In genomic region chr20:34421766-34422466, GRCh38 we compare ENCODE assay signal across 15 cellular contexts. TPM values are rescaled to one million over a fixed set of nuclear protein-coding genes. Genes with fewer than 3 reads are reported as not detected.
DNase-seq lines count a peak whose midpoint lies in the region; ATAC-seq and TF ChIP-seq lines count a peak whose summit lies in the region.
"Had no signal": no experiment of that assay in that cellular context is flagged by ENCODE, and none has a peak within 500 bp of the region (broad histone marks: within the 10 kb centered on the region; RNA-seq: fewer than 3 reads in every experiment).

No MANE protein-coding gene starts in this region.

- H3K36me3 ChIP-seq in adrenal gland (replicated peaks in 1 of 2) (peaks cover 0 to 46% of the 10 kb centered on the region in 2 donors), tibial nerve (peaks cover 0 to 78% (median 0%) of the 10 kb centered on the region in 3 donors)

- H3K36me3 Mint-ChIP-seq in natural killer cell: peaks cover 15% of the 10 kb centered on the region
- peaks cover 32% of the 10 kb centered on the region for H3K36me3 Mint-ChIP-seq in natural killer cell treated with Interleukin-12 subunit alpha and Interleukin-12 subunit beta and Interleukin-15 and Interleukin-18, amount 100 ng/mL, for 72 hours
- H3K36me3 Mint-ChIP-seq in WTC11: peaks cover 44% of the 10 kb centered on the region
- H3K36me3 Mint-ChIP-seq in stimulated activated effector memory CD8-positive, alpha-beta T cell treated with anti-CD3 and anti-CD28 coated beads, Interleukin-12 subunit alpha, Interleukin-12 subunit beta, amount 100 ng/mL, for 72 hours: peaks cover 97% of the 10 kb centered on the region

- H3K9me3 ChIP-seq in right cardiac atrium (ENCODE audit: control insufficient read depth, low read length) (no peaks in the 10 kb centered on the region), adrenal gland (replicated peaks in 1 of 3) (no peaks in the 10 kb centered on the region), tibial nerve (no peaks in the 10 kb centered on the region)
- H3K9me3 ChIP-seq: BE2C had no signal

- ATAC-seq in natural killer cell (no peak), WTC11 (no peak), right cardiac atrium (no peak)
- no peak for ATAC-seq in natural killer cell treated with Interleukin-12 subunit alpha and Interleukin-12 subunit beta and Interleukin-15 and Interleukin-18, amount 100 ng/mL, for 72 hours
- ATAC-seq in stimulated activated effector memory CD8-positive, alpha-beta T cell treated with anti-CD3 and anti-CD28 coated beads, Interleukin-12 subunit alpha, Interleukin-12 subunit beta, amount 100 ng/mL, for 72 hours: no peak

- in situ Hi-C loops in GM13977 (cut with MboI; ENCODE audit: low pct_unique_long_range_greater_than_20kb, low sequenced_read_pairs, unreplicated experiment): no loop called here

- H3K27ac Mint-ChIP-seq in natural killer cell (peak overlapping the region; percentile 58 to 75), WTC11 (no peak overlapping the region)
- H3K27ac Mint-ChIP-seq in natural killer cell treated with Interleukin-12 subunit alpha and Interleukin-12 subunit beta and Interleukin-15 and Interleukin-18, amount 100 ng/mL, for 72 hours: no peak overlapping the region
- H3K27ac Mint-ChIP-seq in stimulated activated effector memory CD8-positive, alpha-beta T cell treated with anti-CD3 and anti-CD28 coated beads, Interleukin-12 subunit alpha, Interleukin-12 subunit beta, amount 100 ng/mL, for 72 hours: peak overlapping the region; percentile 23

- H3K27me3 ChIP-seq in right cardiac atrium (ENCODE audit: control insufficient read depth, insufficient read depth) (no peaks in the 10 kb centered on the region), adrenal gland (no peaks in the 10 kb centered on the region), tibial nerve (no peaks in the 10 kb centered on the region)
- H3K27me3 ChIP-seq: BE2C had no signal

- peak overlapping the region; percentile 26 for H3K27ac ChIP-seq in right cardiac atrium (ENCODE audit: low read length)
- no peak overlapping the region for H3K27ac ChIP-seq in adrenal gland
- H3K27ac ChIP-seq in tibial nerve: no peak overlapping the region
- H3K27ac ChIP-seq: C4-2B had no signal

- CTCF ChIA-PET in WTC11 (lab: Charles Lee): interaction anchor here (2.1 kb wide), 1 partner anchor 109 kb away, joined by 9 read pairs; no protein-coding TSS in a partner anchor

- intact Hi-C loops in natural killer cell (cut with micrococcal nuclease): no loop called here
- intact Hi-C loops in right cardiac atrium (cut with DNase I): no loop called here
- intact Hi-C loops in adrenal gland (cut with DNase I): no loop called here

- H3K4me3 ChIP-seq in right cardiac atrium (ENCODE audit: low read length) (no peak overlapping the region), adrenal gland (no peak overlapping the region), tibial nerve (no peak overlapping the region)

- H3K27me3 Mint-ChIP-seq in natural killer cell (ENCODE audit: low read depth in 2 of 2) (no peaks in the 10 kb centered on the region), WTC11 (ENCODE audit: low read depth) (no peaks in the 10 kb centered on the region)
- H3K27me3 Mint-ChIP-seq in natural killer cell treated with Interleukin-12 subunit alpha and Interleukin-12 subunit beta and Interleukin-15 and Interleukin-18, amount 100 ng/mL, for 72 hours: no peaks in the 10 kb centered on the region
- H3K27me3 Mint-ChIP-seq: CD4-positive, alpha-beta memory T cell had no signal

- DNase-seq in natural killer cell (no peak), WTC11 (ENCODE audit: low spot score) (no peak), right cardiac atrium (no peak), adrenal gland (no peak), tibial nerve (ENCODE audit: low spot score in 2 of 2) (no peak), GM13977 (ENCODE audit: low spot score) (no peak)
- no peak for DNase-seq in natural killer cell treated with Interleukin-12 subunit alpha and Interleukin-12 subunit beta and Interleukin-15 and Interleukin-18, amount 100 ng/mL, for 72 hours (ENCODE audit: low spot score)
- DNase-seq in stimulated activated effector memory CD8-positive, alpha-beta T cell treated with anti-CD3 and anti-CD28 coated beads, Interleukin-12 subunit alpha, Interleukin-12 subunit beta, amount 100 ng/mL, for 72 hours (ENCODE audit: low spot score in 2 of 2): no peak
- DNase-seq: BE2C; CD4-positive, alpha-beta memory T cell; DMS153; DMS79 treated with DMSO at 0.1 percent for 48 hours; EL; HCEC 1CT had no signal

- no peak for TF ChIP-seq EP300 in tibial nerve (IDR thresholded peaks at IDR 0.05)

- no peak for TF ChIP-seq CTCF in natural killer cell (IDR thresholded peaks at IDR 0.05)
- TF ChIP-seq CTCF in WTC11 (IDR thresholded peaks at IDR 0.05): no peak
- TF ChIP-seq CTCF in adrenal gland (IDR thresholded peaks at IDR 0.05): no peak
- TF ChIP-seq CTCF in tibial nerve (IDR thresholded peaks at IDR 0.05): no peak
- no peak for TF ChIP-seq CTCF in GM13977 (IDR thresholded peaks at IDR 0.05; ENCODE audit: extremely low read depth, insufficient read depth, missing control alignments)

- POLR2A ChIA-PET in WTC11 (lab: Charles Lee): interaction anchor here (0.7 kb wide), 1 partner anchor 58 kb away, joined by 3 read pairs; no protein-coding TSS in a partner anchor

- TF ChIP-seq POLR2A in adrenal gland (IDR thresholded peaks at IDR 0.05) (no peak), tibial nerve (IDR thresholded peaks at IDR 0.05) (no peak)

- WGBS in right cardiac atrium: 95% methylated on average over 2 of the region's 2 CpGs
- 83 to 100% (median 100%) methylated on average over 2 of the region's 2 CpGs for WGBS in adrenal gland, 4 donors
- WGBS in tibial nerve, 2 donors: 98 to 100% methylated on average over 2 of the region's 2 CpGs

- H3K4me1 Mint-ChIP-seq in natural killer cell (peaks cover 39 to 46% of the 10 kb centered on the region in 2 donors), WTC11 (no peaks in the 10 kb centered on the region)
- H3K4me1 Mint-ChIP-seq in natural killer cell treated with Interleukin-12 subunit alpha and Interleukin-12 subunit beta and Interleukin-15 and Interleukin-18, amount 100 ng/mL, for 72 hours (ENCODE audit: low read depth in 2 of 2): peaks cover 19 to 21% of the 10 kb centered on the region in 2 donors
- H3K4me1 Mint-ChIP-seq in stimulated activated effector memory CD8-positive, alpha-beta T cell treated with anti-CD3 and anti-CD28 coated beads, Interleukin-12 subunit alpha, Interleukin-12 subunit beta, amount 100 ng/mL, for 72 hours: peaks cover 12% of the 10 kb centered on the region

- peaks cover 3% of the 10 kb centered on the region for H3K4me1 ChIP-seq in right cardiac atrium (ENCODE audit: control insufficient read depth, insufficient read depth, low read length)
- H3K4me1 ChIP-seq in adrenal gland (replicated peaks in 1 of 2): no peaks in the 10 kb centered on the region
- peaks cover 0 to 6% (median 0%) of the 10 kb centered on the region in 4 donors for H3K4me1 ChIP-seq in tibial nerve
- H3K4me1 ChIP-seq: BE2C had no signal

- H3K9me3 Mint-ChIP-seq in natural killer cell (no peaks in the 10 kb centered on the region), WTC11 (no peaks in the 10 kb centered on the region)
- no peaks in the 10 kb centered on the region for H3K9me3 Mint-ChIP-seq in natural killer cell treated with Interleukin-12 subunit alpha and Interleukin-12 subunit beta and Interleukin-15 and Interleukin-18, amount 100 ng/mL, for 72 hours
- H3K9me3 Mint-ChIP-seq in stimulated activated effector memory CD8-positive, alpha-beta T cell treated with anti-CD3 and anti-CD28 coated beads, Interleukin-12 subunit alpha, Interleukin-12 subunit beta, amount 100 ng/mL, for 72 hours: no peaks in the 10 kb centered on the region
- H3K9me3 Mint-ChIP-seq: CD4-positive, alpha-beta memory T cell had no signal

- no peak overlapping the region for H3K4me3 Mint-ChIP-seq in natural killer cell
- no peak overlapping the region for H3K4me3 Mint-ChIP-seq in natural killer cell treated with Interleukin-12 subunit alpha and Interleukin-12 subunit beta and Interleukin-15 and Interleukin-18, amount 100 ng/mL, for 72 hours
- no peak overlapping the region for H3K4me3 Mint-ChIP-seq in WTC11
- H3K4me3 Mint-ChIP-seq in stimulated activated effector memory CD8-positive, alpha-beta T cell treated with anti-CD3 and anti-CD28 coated beads, Interleukin-12 subunit alpha, Interleukin-12 subunit beta, amount 100 ng/mL, for 72 hours: no peak overlapping the region
- H3K4me3 Mint-ChIP-seq: CD4-positive, alpha-beta memory T cell had no signal

TF ChIP-seq in WTC11, 78 proteins besides CTCF, POLR2A, EP300 and RAD21:
- peak; percentile 38; the same call in 1 of the 2 replicates for TF ChIP-seq ZNF121 (CRISPR knock-in tag; IDR thresholded peaks at IDR 0.05)
- no peak for TF ChIP-seq ZNF416 (CRISPR knock-in tag; IDR thresholded peaks at IDR 0.05)
- no peak for TF ChIP-seq E2F1 (CRISPR knock-in tag; IDR thresholded peaks at IDR 0.05)

RNA-seq across cellular contexts. Expression of gene ITCH, which starts 58.8 kb away (rescaled TPM):
- total RNA-seq in natural killer cell (100 to 1,000 TPM; 157 to 182 (median 163) TPM), WTC11 (2021) (35.8 to 43.4 TPM (median 36.4 TPM) in 3 replicates), right cardiac atrium (10 to 100 TPM; 46.1 to 54.9 (median 49.1) TPM), adrenal gland (10 to 100 TPM; 32.3 to 67.6 (median 54.0) TPM), tibial nerve (10 to 100 TPM; 48.4 to 85.4 (median 62.8) TPM)
- total RNA-seq in natural killer cell treated with Interleukin-12 subunit alpha and Interleukin-12 subunit beta and Interleukin-15 and Interleukin-18, amount 100 ng/mL, for 72 hours: 10 to 100 TPM; 79.5 to 83.6 TPM
- polyA plus RNA-seq in right cardiac atrium (9.7 TPM), adrenal gland (10 to 100 TPM in 1 of 3 donors, 1 to 10 TPM in 2; 5.8 to 46.3 (median 7.5) TPM)

Comparison
In these comparisons a context has a peak if more than half of its experiments do, and no peak if none do; other contexts are left out.
1. H3K27ac Mint-ChIP-seq: peak in natural killer cell (2 of 2) and stimulated activated effector memory CD8-positive, alpha-beta T cell treated with anti-CD3 and anti-CD28 coated beads, Interleukin-12 subunit alpha, Interleukin-12 subunit beta, amount 100 ng/mL, for 72 hours (single experiment); none in natural killer cell treated with Interleukin-12 subunit alpha and Interleukin-12 subunit beta and Interleukin-15 and Interleukin-18, amount 100 ng/mL, for 72 hours (0 of 2) and WTC11 (single experiment).